8 cellular contexts compared by ENCODE assay signal in genomic region chr9:4984571-4985375, GRCh38. TPM values are rescaled to one million over a fixed set of nuclear protein-coding genes. Genes with fewer than 3 reads are reported as not detected.
DNase-seq lines count a peak whose midpoint lies in the region; ATAC-seq, FAIRE-seq and TF ChIP-seq lines count a peak whose summit lies in the region.

Gene JAK2 (plus strand): TSS chr9:4985272. CDS start chr9:5021988, 36,716 bp downstream.

- POLR2A ChIA-PET in AG04449 (lab: Yijun Ruan, JAX) (interaction anchor here (0.6 to 1.8 kb wide), 4 partner anchors 8 to 579 kb away, joined by 3 to 9 read pairs (median 3); partner anchors contain the start of gene RCL1), activated B cell treated with CpG ODN at 0.5 μM for 24 hours (lab: Charles Lee) (interaction anchor here (0.6 to 2.7 kb wide), 22 partner anchors 9 to 643 kb away, joined by 3 to 28 read pairs (median 5); partner anchors contain the start of genes AK3, CDC37L1, PLGRKT and RCL1)

- TF ChIP-seq CTCF in AG04449 (IDR thresholded peaks at IDR 0.05; ENCODE audit: insufficient read depth, low read length, missing control alignments): peak; percentile 78
- no peak for TF ChIP-seq CTCF in activated B cell treated with CpG ODN at 0.5 μM for 24 hours (IDR thresholded peaks at IDR 0.05)
- no peak for TF ChIP-seq CTCF in kidney (IDR thresholded peaks at IDR 0.05; ENCODE audit: borderline replicate concordance, extremely low read depth, insufficient read depth)

- no peak for FAIRE-seq in kidney (lab: Jason Lieb, UNC)

- peaks cover 48% of the 10 kb centered on the region for H3K4me1 Mint-ChIP-seq in activated B cell treated with CpG ODN at 0.5 μM for 24 hours

- peak within 1 kb of the TSS; percentile 95 for H3K27ac Mint-ChIP-seq in activated B cell treated with CpG ODN at 0.5 μM for 24 hours

- DNase-seq in AG04449 (ENCODE audit: low read depth, low spot score) (peak; percentile 54), NCI-H2196 treated with DMSO at 0.1 percent for 48 hours (lab: John Stamatoyannopoulos, UW; ENCODE audit: unreplicated experiment) (peak; percentile 97), activated B cell treated with CpG ODN at 0.5 μM for 24 hours (peak; percentile 83), caudate nucleus (lab: John Stamatoyannopoulos, UW) (peak in 60 of 61 donors; percentile 45 to 98 (median 88)), kidney (peak; percentile 98)
- DNase-seq in stimulated activated CD4-positive, alpha-beta T cell treated with anti-CD3 and anti-CD28 coated beads, Interleukin-15, amount 100 ng/mL, for 24 hours: peak; percentile 91

- CTCF ChIA-PET in AG04449 (lab: Yijun Ruan, JAX) (interaction anchor here (0.6 to 7.3 kb wide), 11 partner anchors 9 to 1571 kb away, joined by 3 to 160 read pairs (median 9); no protein-coding TSS in a partner anchor), activated B cell treated with CpG ODN at 0.5 μM for 24 hours (lab: Charles Lee) (interaction anchor here (0.5 to 6.2 kb wide), 6 partner anchors 12 to 616 kb away, joined by 3 to 42 read pairs (median 4); no protein-coding TSS in a partner anchor)

- H3K4me3 Mint-ChIP-seq in activated B cell treated with CpG ODN at 0.5 μM for 24 hours: peak within 1 kb of the TSS; percentile 87

- H3K36me3 ChIP-seq in kidney (ENCODE audit: control insufficient read depth in 1 of 2, insufficient read depth in 2 of 2, low read length in 2 of 2): no peaks in the 10 kb centered on the region

- H3K9me3 ChIP-seq in kidney (ENCODE audit: control insufficient read depth in 1 of 2, low read length in 2 of 2): no peaks in the 10 kb centered on the region

- H3K4me1 ChIP-seq in kidney (ENCODE audit: control insufficient read depth in 1 of 2, insufficient read depth in 1 of 2, low read depth in 1 of 2, low read length in 2 of 2): peaks cover 12% of the 10 kb centered on the region in 2 donors

- H3K27ac ChIP-seq in caudate nucleus (ENCODE audit: low read depth, low read length): peak within 1 kb of the TSS; percentile 95
- peak within 1 kb of the TSS; percentile 95 for H3K27ac ChIP-seq in kidney (ENCODE audit: low read depth in 2 of 2, low read length in 2 of 2)

- H3K9me3 Mint-ChIP-seq in activated B cell treated with CpG ODN at 0.5 μM for 24 hours: no peaks in the 10 kb centered on the region

- peak within 1 kb of the TSS; percentile 86 to 92 for H3K9ac ChIP-seq in kidney (ENCODE audit: low read length in 2 of 2)

- intact Hi-C loops in activated B cell treated with CpG ODN at 0.5 μM for 24 hours (cut with micrococcal nuclease): loop anchor here (1.0 to 10.0 kb wide), 15 partner anchors 13 to 1770 kb away; partner anchors contain the start of genes AK3, CDC37L1, ERMP1 and KDM4C
- intact Hi-C loops in kidney (cut with DNase I): no loop called here

- ATAC-seq in GM18858 (IDR thresholded peaks at IDR 0.05; ENCODE audit: unreplicated experiment) (peak; percentile 53), HG03097 (IDR thresholded peaks at IDR 0.05; ENCODE audit: low FRiP score, unreplicated experiment) (peak; percentile 64), activated B cell treated with CpG ODN at 0.5 μM for 24 hours (ENCODE audit: low read depth) (peak; percentile 80)

- no peaks in the 10 kb centered on the region for H3K27me3 Mint-ChIP-seq in activated B cell treated with CpG ODN at 0.5 μM for 24 hours

- H3K36me3 Mint-ChIP-seq in activated B cell treated with CpG ODN at 0.5 μM for 24 hours (ENCODE audit: low read depth): peaks cover 8% of the 10 kb centered on the region

- H3K4me3 ChIP-seq in AG04449 (ENCODE audit: low read depth, low read length) (peak within 1 kb of the TSS; percentile 80), kidney (ENCODE audit: low read length in 2 of 2) (peak within 1 kb of the TSS; percentile 72 to 82)

RNA-seq across cellular contexts. Expression of gene JAK2, which starts in this region (rescaled TPM):
- 19.2 and 21.3 TPM in 2 replicates for total RNA-seq in activated B cell treated with CpG ODN at 0.5 μM for 24 hours
- total RNA-seq in kidney: 23.3 TPM
- polyA plus RNA-seq in kidney (ENCODE audit: insufficient read depth, low read depth, low replicate concordance): 4.5 TPM

Comparison
In these comparisons a context has a peak if more than half of its experiments do, and no peak if none do; other contexts are left out.
1. Peak in every context shown above with its lines: DNase-seq, ATAC-seq, H3K4me3 ChIP-seq and H3K27ac ChIP-seq.